In genomic region chr22:38080847-38081635, GRCh38 we compare ENCODE assay signal across 9 cellular contexts. TPM values are rescaled to one million over a fixed set of nuclear protein-coding genes. Genes with fewer than 3 reads are reported as not detected.
DNase-seq lines count a peak whose midpoint lies in the region; ATAC-seq and TF ChIP-seq lines count a peak whose summit lies in the region.
"Had no signal": no experiment of that assay in that cellular context is flagged by ENCODE, and none has a peak within 500 bp of the region (broad histone marks: within the 10 kb centered on the region; RNA-seq: fewer than 3 reads in every experiment).

No MANE protein-coding gene starts in this region.

- no peak for TF ChIP-seq RAD21 in neural cell (conservative IDR thresholded peaks at IDR 0.05)

- TF ChIP-seq EP300 in neural cell (conservative IDR thresholded peaks at IDR 0.05; ENCODE audit: poor library complexity, severe bottlenecking) = no peak

- no peaks in the 10 kb centered on the region for H3K9me3 ChIP-seq in BLaER1
- H3K9me3 ChIP-seq in fibroblast of lung (ENCODE audit: control insufficient read depth, insufficient read depth, low read depth, low read length) = no peaks in the 10 kb centered on the region
- H3K9me3 ChIP-seq in neural cell (ENCODE audit: low read length) = no peaks in the 10 kb centered on the region

- H4K20me1 ChIP-seq in BLaER1 (peaks cover 8% of the 10 kb centered on the region; the same call in 1 of the 2 replicates), fibroblast of lung (ENCODE audit: control insufficient read depth, extremely low read depth, insufficient read depth, low read length) (no peaks in the 10 kb centered on the region), neural cell (ENCODE audit: insufficient read depth) (no peaks in the 10 kb centered on the region)

- no peaks in the 10 kb centered on the region for H3F3A ChIP-seq in neural cell (ENCODE audit: insufficient read depth, low read length, poor library complexity, severe bottlenecking)

- peaks cover 65% of the 10 kb centered on the region for H3K4me1 ChIP-seq in BLaER1
- no peaks in the 10 kb centered on the region for H3K4me1 ChIP-seq in fibroblast of lung (ENCODE audit: control insufficient read depth, extremely low read depth, insufficient read depth, low read length)

- no peaks in the 10 kb centered on the region for H3K36me3 ChIP-seq in BLaER1
- H3K36me3 ChIP-seq in fibroblast of lung (ENCODE audit: control insufficient read depth, insufficient read depth, low read length) = no peaks in the 10 kb centered on the region
- no peaks in the 10 kb centered on the region for H3K36me3 ChIP-seq in neural cell (ENCODE audit: insufficient read depth, low read length)

- H3K27me3 ChIP-seq in BLaER1 (peaks cover 49% of the 10 kb centered on the region), fibroblast of lung (ENCODE audit: control insufficient read depth, insufficient read depth, low read length) (peaks cover 8% of the 10 kb centered on the region), neural cell (ENCODE audit: insufficient read depth, low read depth, low read length) (peaks cover 16% of the 10 kb centered on the region)

- no peaks in the 10 kb centered on the region for H3K9me2 ChIP-seq in neural cell (ENCODE audit: insufficient read depth, low read length)

- ATAC-seq in GM19395 (IDR thresholded peaks at IDR 0.05; ENCODE audit: unreplicated experiment) = no peak
- ATAC-seq in GM18511 (IDR thresholded peaks at IDR 0.05; ENCODE audit: unreplicated experiment) = no peak

- H2AFZ ChIP-seq in fibroblast of lung (ENCODE audit: low read length) (peak overlapping the region; percentile 85), neural cell (ENCODE audit: low read depth, low read length) (no peak overlapping the region)

- peak; percentile 47 for DNase-seq in RPMI8226
- peak; percentile 24 to 41 for DNase-seq in fibroblast of lung (ENCODE audit: low read depth in 2 of 2)
- DNase-seq in cerebellar nuclear complex (lab: John Stamatoyannopoulos, UW) = no peak
- DNase-seq in NCI-H226 = no peak

- H3K27ac ChIP-seq in BLaER1 (no peak overlapping the region), fibroblast of lung (ENCODE audit: insufficient read depth, low read length) (no peak overlapping the region), neural cell (ENCODE audit: low read length) (no peak overlapping the region)

- H3K79me2 ChIP-seq in fibroblast of lung (ENCODE audit: control insufficient read depth, insufficient read depth, low read length) (no peaks in the 10 kb centered on the region), neural cell (replicated peaks; ENCODE audit: insufficient read depth, low read length) (no peaks in the 10 kb centered on the region)

- no peak for TF ChIP-seq CTCF in fibroblast of lung (conservative IDR thresholded peaks at IDR 0.05 in 1 of 2, IDR thresholded peaks at IDR 0.05 in 1 of 2; ENCODE audit: low read depth in 1 of 2, low read length in 2 of 2)
- TF ChIP-seq CTCF in neural cell (IDR thresholded peaks at IDR 0.05; ENCODE audit: poor library complexity, severe bottlenecking) = no peak

- H3K4me3 ChIP-seq in BLaER1 (peak overlapping the region; percentile 39), fibroblast of lung (replicated peaks in 1 of 4; ENCODE audit: control extremely low read depth in 1 of 4, insufficient read depth in 1 of 4, low read depth in 3 of 4, low read length in 4 of 4) (peak overlapping the region in 1 of 4 experiments; percentile 23), neural cell (ENCODE audit: low read length) (peak overlapping the region; percentile 46)

- no peak overlapping the region for H3K9ac ChIP-seq in BLaER1
- no peak overlapping the region for H3K9ac ChIP-seq in fibroblast of lung (ENCODE audit: insufficient read depth, low read length)
- no peak overlapping the region for H3K9ac ChIP-seq in neural cell (ENCODE audit: low read length)

- H3K4me2 ChIP-seq in BLaER1 (peak overlapping the region; percentile 61), fibroblast of lung (ENCODE audit: extremely low read depth, insufficient read depth, low read length) (peak overlapping the region; percentile 51), neural cell (ENCODE audit: low read length) (no peak overlapping the region)

TF ChIP-seq in neural cell, 6 proteins besides CTCF, POLR2A, EP300 and RAD21:
- TF ChIP-seq POLR2AphosphoS5 (IDR thresholded peaks at IDR 0.05) (no peak), EZH2 (IDR thresholded peaks at IDR 0.05; ENCODE audit: borderline replicate concordance, insufficient read depth, low read length, poor library complexity, severe bottlenecking) (no peak), MXI1 (conservative IDR thresholded peaks at IDR 0.05; ENCODE audit: poor library complexity, severe bottlenecking) (no peak), TAF1 (IDR thresholded peaks at IDR 0.05; ENCODE audit: low read depth) (no peak), SMC3 (conservative IDR thresholded peaks at IDR 0.05; ENCODE audit: poor library complexity) (no peak)

RNA-seq across cellular contexts. Expression of gene SLC16A8, which starts 2.9 kb away (rescaled TPM):
- under 0.01 and 0.26 TPM in 2 replicates for total RNA-seq in fibroblast of lung
- polyA plus RNA-seq in fibroblast of lung (not detected in 2 replicates), neural cell (not detected in 2 replicates)
- polyA plus RNA-seq in fibroblast of lung (2012) = 0.13 TPM in 1 of 2 replicates, not detected in the other
- polyA minus RNA-seq in fibroblast of lung (ENCODE audit: low replicate concordance) (not detected in 2 replicates), neural cell (not detected in 2 replicates)
- total RNA-seq: NCI-H460 had no signal

RNA-seq across cellular contexts. Expression of gene PICK1, which starts 23.8 kb away (rescaled TPM):
- total RNA-seq in fibroblast of lung = 5.9 and 7.8 TPM in 2 replicates
- polyA plus RNA-seq in fibroblast of lung = 7.8 and 11.1 TPM in 2 replicates
- polyA plus RNA-seq in fibroblast of lung (2012) = 6.7 and 7.2 TPM in 2 replicates
- 0.85 and 11.1 TPM in 2 replicates for polyA minus RNA-seq in fibroblast of lung (ENCODE audit: low replicate concordance)
- polyA plus RNA-seq in neural cell = 101 and 115 TPM in 2 replicates
- polyA minus RNA-seq in neural cell = 52.8 and 60.1 TPM in 2 replicates

RNA-seq across cellular contexts. Expression of gene BAIAP2L2, which starts 29.4 kb away (rescaled TPM):
- 0.26 and 0.83 TPM in 2 replicates for total RNA-seq in fibroblast of lung
- polyA plus RNA-seq in fibroblast of lung = 0.16 and 0.77 TPM in 2 replicates
- 0.24 and 2.1 TPM in 2 replicates for polyA plus RNA-seq in fibroblast of lung (2012)
- polyA minus RNA-seq in fibroblast of lung (ENCODE audit: low replicate concordance) = 1.4 TPM in 1 of 2 replicates, not detected in the other
- 1.2 and 2.3 TPM in 2 replicates for polyA plus RNA-seq in neural cell
- polyA minus RNA-seq in neural cell = 0.24 and 0.46 TPM in 2 replicates
- total RNA-seq: NCI-H460 had no signal

Comparison
In these comparisons a context has a peak if more than half of its experiments do, and no peak if none do; other contexts are left out.
1. DNase-seq: peak in RPMI8226 (single experiment) and fibroblast of lung (2 of 2); none in cerebellar nuclear complex (0 of 2) and NCI-H226 (single experiment).